Comparison of ENCODE assay signal across 20 cellular contexts in the genomic region with DNA sequence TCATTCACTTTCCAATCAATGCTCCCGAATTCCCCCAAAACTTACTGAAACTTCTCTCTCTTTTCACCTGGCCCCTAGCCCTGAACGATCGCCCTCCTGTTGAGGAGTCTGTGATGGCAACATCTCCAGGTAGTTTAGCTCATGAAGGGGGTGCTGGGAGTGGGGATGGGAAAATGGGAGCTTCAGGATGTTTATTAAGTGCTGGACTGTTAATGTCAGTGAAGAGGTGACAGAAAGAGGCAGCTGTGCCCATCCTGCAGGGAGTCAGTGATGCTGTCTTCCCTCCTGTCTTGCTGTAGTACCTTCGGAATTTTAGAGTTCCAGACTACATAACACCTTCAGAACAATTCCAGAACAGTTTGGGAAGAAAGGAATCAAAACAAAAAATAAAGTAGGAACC.
DNase-seq lines count a peak whose midpoint lies in the region; ATAC-seq and TF ChIP-seq lines count a peak whose summit lies in the region.
"Had no signal": no experiment of that assay in that cellular context is flagged by ENCODE, and none has a peak within 500 bp of the region (broad histone marks: within the 10 kb centered on the region; RNA-seq: fewer than 3 reads in every experiment).

No MANE protein-coding gene starts in this region.

- H3K18ac ChIP-seq in trophoblast cell (ENCODE audit: low read length), result no peak overlapping the region

- no peak overlapping the region for H2AK5ac ChIP-seq in trophoblast cell (ENCODE audit: low read length)

- H2BK120ac ChIP-seq in trophoblast cell (ENCODE audit: insufficient read depth, low read length, poor library complexity), result peak overlapping the region; percentile 33

- H3K4me1 ChIP-seq in SJCRH30 (peaks cover 15% of the 10 kb centered on the region), esophagus muscularis mucosa (peaks cover 0 to 5% (median 0%) of the 10 kb centered on the region in 4 donors), trophoblast cell (ENCODE audit: control insufficient read depth in 1 of 2, insufficient read depth in 2 of 2, low read length in 2 of 2) (peaks cover 13 to 26% of the 10 kb centered on the region in 2 experiments), aorta (ENCODE audit: control insufficient read depth in 1 of 2, insufficient read depth in 2 of 2, low read length in 2 of 2) (no peaks in the 10 kb centered on the region)
- H3K4me1 ChIP-seq: BLaER1, HAP-1 had no signal

- peak overlapping the region; percentile 27 for H2BK12ac ChIP-seq in trophoblast cell (ENCODE audit: low read length)

- 97% methylated on average over 4 of the region's 4 CpGs for WGBS in esophagus muscularis mucosa
- no CpG with 5 or more reads among the region's 4 CpGs for WGBS in trophoblast cell (ENCODE audit: extremely low coverage, insufficient coverage, insufficient read length)
- WGBS in aorta, 2 donors, result 85 to 89% methylated on average over 4 of the region's 4 CpGs

- peak overlapping the region; percentile 6 for H3K14ac ChIP-seq in trophoblast cell (ENCODE audit: low read length)

- H3K27me3 Mint-ChIP-seq in type B pancreatic cell, result no peaks in the 10 kb centered on the region

- peak; percentile 24 to 51 for DNase-seq in SJCRH30
- peak; percentile 62 for DNase-seq in esophagus muscularis mucosa (ENCODE audit: extremely low spot score)
- no peak for DNase-seq in trophoblast cell
- no peak for DNase-seq in type B pancreatic cell (ENCODE audit: extremely low spot score, unreplicated experiment)
- no peak for DNase-seq in GM10266 (ENCODE audit: extremely low spot score)
- no peak for DNase-seq in aorta
- DNase-seq: CD4-positive, alpha-beta T cell; CD8-positive, alpha-beta memory T cell; DMS 273 treated with DMSO at 0.1 percent for 48 hours; DMS79; EL; GDM1; GOT3; HFFc6 had no signal

- no peak overlapping the region for H3K4ac ChIP-seq in trophoblast cell (ENCODE audit: low read depth, low read length)

- no peak overlapping the region for H3K4me3 Mint-ChIP-seq in type B pancreatic cell
- H3K4me3 Mint-ChIP-seq: B cell; CD14-positive monocyte; CD4-positive, alpha-beta T cell; CD8-positive, alpha-beta memory T cell; HFFc6 had no signal

- no peak overlapping the region for H4K12ac ChIP-seq in trophoblast cell (ENCODE audit: low read depth, low read length)

- ATAC-seq in aorta (ENCODE audit: low FRiP score), result no peak

- peak overlapping the region; percentile 88 for H3K27ac ChIP-seq in C4-2B
- no peak overlapping the region for H3K27ac ChIP-seq in SJCRH30
- no peak overlapping the region for H3K27ac ChIP-seq in esophagus muscularis mucosa (replicated peaks in 1 of 4)
- H3K27ac ChIP-seq in trophoblast cell (ENCODE audit: low read depth, low read length), result no peak overlapping the region
- H3K27ac ChIP-seq in aorta (ENCODE audit: low read depth in 1 of 2, low read length in 2 of 2), result no peak overlapping the region
- H3K27ac ChIP-seq: 22Rv1, BLaER1 had no signal

- no peaks in the 10 kb centered on the region for H3K79me2 ChIP-seq in trophoblast cell (ENCODE audit: control insufficient read depth, insufficient read depth, low read length, poor library complexity)

- TF ChIP-seq CTCF in C4-2B (conservative IDR thresholded peaks at IDR 0.05) (no peak), esophagus muscularis mucosa (IDR thresholded peaks at IDR 0.05) (no peak), type B pancreatic cell (conservative IDR thresholded peaks at IDR 0.05) (no peak), GM10266 (IDR thresholded peaks at IDR 0.05; ENCODE audit: control insufficient read depth, insufficient read depth, low read depth, missing control alignments) (no peak)

- no peaks in the 10 kb centered on the region for H3K27me3 ChIP-seq in SJCRH30
- H3K27me3 ChIP-seq in esophagus muscularis mucosa, result no peaks in the 10 kb centered on the region
- H3K27me3 ChIP-seq in trophoblast cell (ENCODE audit: insufficient read depth, low read length), result no peaks in the 10 kb centered on the region
- H3K27me3 ChIP-seq in aorta (ENCODE audit: control insufficient read depth in 1 of 2, insufficient read depth in 2 of 2, low read length in 1 of 2), result no peaks in the 10 kb centered on the region
- H3K27me3 ChIP-seq: BLaER1 had no signal

- no peak for TF ChIP-seq POLR2A in esophagus muscularis mucosa (IDR thresholded peaks at IDR 0.05; ENCODE audit: low read depth)

- H3K36me3 ChIP-seq in SJCRH30 (peaks cover 2% of the 10 kb centered on the region; the same call in 1 of the 2 replicates), esophagus muscularis mucosa (no peaks in the 10 kb centered on the region), trophoblast cell (ENCODE audit: control insufficient read depth in 1 of 2, insufficient read depth in 2 of 2, low read length in 2 of 2) (no peaks in the 10 kb centered on the region), aorta (ENCODE audit: control insufficient read depth in 1 of 2, insufficient read depth in 2 of 2, low read length in 1 of 2) (no peaks in the 10 kb centered on the region)
- H3K36me3 ChIP-seq: BLaER1, HAP-1 had no signal

- H3K23ac ChIP-seq in trophoblast cell (ENCODE audit: low read length), result no peak overlapping the region

- H3K4me1 Mint-ChIP-seq in type B pancreatic cell (ENCODE audit: unreplicated experiment), result peaks cover 55% of the 10 kb centered on the region
- H3K4me1 Mint-ChIP-seq: B cell; CD14-positive monocyte; CD8-positive, alpha-beta memory T cell had no signal

- no peak overlapping the region for H3K27ac Mint-ChIP-seq in type B pancreatic cell
- H3K27ac Mint-ChIP-seq: B cell; CD14-positive monocyte; CD4-positive, alpha-beta T cell; CD8-positive, alpha-beta memory T cell; HFFc6 had no signal

- H3K36me3 Mint-ChIP-seq in type B pancreatic cell, result peaks cover 3% of the 10 kb centered on the region
- H3K36me3 Mint-ChIP-seq: CD14-positive monocyte; CD8-positive, alpha-beta memory T cell had no signal

- no peak overlapping the region for H4K8ac ChIP-seq in trophoblast cell (ENCODE audit: low read depth, low read length)

- H3K4me2 ChIP-seq in trophoblast cell (ENCODE audit: low read length), result no peak overlapping the region
- H3K4me2 ChIP-seq: BLaER1 had no signal

- H3K9me3 ChIP-seq in SJCRH30 (replicated peaks) (no peaks in the 10 kb centered on the region; the same call in 1 of the 2 replicates), esophagus muscularis mucosa (no peaks in the 10 kb centered on the region), trophoblast cell (ENCODE audit: insufficient read depth, low read depth, low read length) (peaks cover 2% of the 10 kb centered on the region), aorta (ENCODE audit: control insufficient read depth, low read length) (no peaks in the 10 kb centered on the region)
- H3K9me3 ChIP-seq: BLaER1, HAP-1 had no signal

- no peak for TF ChIP-seq EP300 in esophagus muscularis mucosa (IDR thresholded peaks at IDR 0.05)

- H3K79me1 ChIP-seq in trophoblast cell (ENCODE audit: low read length), result peaks cover 35% of the 10 kb centered on the region

- no peak overlapping the region for H3K9ac ChIP-seq in trophoblast cell (ENCODE audit: low read length)
- H3K9ac ChIP-seq: BLaER1 had no signal

- peak overlapping the region; percentile 4 for H2BK5ac ChIP-seq in trophoblast cell (ENCODE audit: low read depth, low read length, poor library complexity)

- H4K91ac ChIP-seq in trophoblast cell (ENCODE audit: low read depth, low read length), result peak overlapping the region; percentile 49

- peaks cover 17% of the 10 kb centered on the region for H3K9me3 Mint-ChIP-seq in type B pancreatic cell
- H3K9me3 Mint-ChIP-seq: CD4-positive, alpha-beta T cell; CD8-positive, alpha-beta memory T cell; HFFc6 had no signal

- intact Hi-C loops in esophagus muscularis mucosa (cut with DNase I), result no loop called here
- intact Hi-C loops in aorta (cut with DNase I), result no loop called here

- no peak overlapping the region for H3K4me3 ChIP-seq in SJCRH30
- no peak overlapping the region for H3K4me3 ChIP-seq in esophagus muscularis mucosa
- H3K4me3 ChIP-seq in trophoblast cell (ENCODE audit: low read depth, low read length), result no peak overlapping the region
- H3K4me3 ChIP-seq in aorta (ENCODE audit: low read length in 2 of 2), result no peak overlapping the region
- H3K4me3 ChIP-seq: BLaER1, HAP-1 had no signal

- H2AFZ ChIP-seq in trophoblast cell (ENCODE audit: insufficient read depth, low read length, poor library complexity), result no peak overlapping the region

Comparison
In these comparisons a context has a peak if more than half of its experiments do, and no peak if none do; other contexts are left out.
1. DNase-seq: peak in SJCRH30 (2 of 2) and esophagus muscularis mucosa (single experiment); none in trophoblast cell (0 of 2), type B pancreatic cell (single experiment), GM10266 (single experiment) and aorta (0 of 2).